In genomic region chr1:76121850-76122249, GRCh38 we compare ENCODE assay signal across 17 cellular contexts. TPM values are rescaled to one million over a fixed set of nuclear protein-coding genes. Genes with fewer than 3 reads are reported as not detected.
"Had no signal": no experiment of that assay in that cellular context is flagged by ENCODE, and none has a peak within 500 bp of the region (broad histone marks: within the 10 kb centered on the region; RNA-seq: fewer than 3 reads in every experiment).

No MANE protein-coding gene starts in this region.

- H3K27ac ChIP-seq: foreskin keratinocyte had no signal

- H3K4me1 Mint-ChIP-seq: activated naive CD4-positive, alpha-beta T cell treated with anti-CD3 and anti-CD28 coated beads, Interleukin-2, amount 50 U/mL, for 24 hours; naive thymus-derived CD4-positive, alpha-beta T cell had no signal

- H3K27ac Mint-ChIP-seq: activated naive CD4-positive, alpha-beta T cell treated with anti-CD3 and anti-CD28 coated beads, Interleukin-2, amount 50 U/mL, for 24 hours; brain; dendritic cell treated with granulocyte-macrophage colony-stimulating factor and Interleukin-4, amounts not matched to agents 40 ng/mL and 50 ng/mL, for 4 days; naive thymus-derived CD4-positive, alpha-beta T cell had no signal

- H3K27me3 ChIP-seq: foreskin keratinocyte had no signal

- H3K9me3 Mint-ChIP-seq: activated naive CD4-positive, alpha-beta T cell treated with anti-CD3 and anti-CD28 coated beads, Interleukin-2, amount 50 U/mL, for 24 hours; brain; dendritic cell treated with granulocyte-macrophage colony-stimulating factor and Interleukin-4, amounts not matched to agents 40 ng/mL and 50 ng/mL, for 4 days; naive thymus-derived CD4-positive, alpha-beta T cell had no signal

- H3K4me1 ChIP-seq: foreskin keratinocyte had no signal

- H3K36me3 Mint-ChIP-seq: activated naive CD4-positive, alpha-beta T cell treated with anti-CD3 and anti-CD28 coated beads, Interleukin-2, amount 50 U/mL, for 24 hours; brain had no signal

- DNase-seq: activated CD4-positive, CD25-positive, alpha-beta regulatory T cell treated with anti-CD3 and anti-CD28 coated beads, Interleukin-2, amount 50 U/mL, for 72 hours; activated gamma-delta T cell treated with Interleukin-2 at 50 U/mL for 16 hours; activated T-cell treated with anti-CD3 and anti-CD28 coated beads, Interleukin-2, amount 50 U/mL, for 1 hour; anterior cingulate cortex; caudate nucleus; effector CD8-positive, alpha-beta T cell; erythroblast; foreskin keratinocyte; hypothalamus; naive thymus-derived CD4-positive, alpha-beta T cell; stimulated activated CD4-positive, alpha-beta T cell treated with anti-CD3 and anti-CD28 coated beads, Interleukin-4, amount 100 ng/mL, for 24 hours; stimulated activated naive CD8-positive, alpha-beta T cell treated with anti-CD3 and anti-CD28 coated beads, Interleukin-15, Interleukin-2, amounts not matched to agents 100 U/mL and 50 U/mL, for 24 hours had no signal

- ATAC-seq: foreskin keratinocyte; naive thymus-derived CD4-positive, alpha-beta T cell; stimulated activated naive CD8-positive, alpha-beta T cell treated with anti-CD3 and anti-CD28 coated beads, Interleukin-15, Interleukin-2, amounts not matched to agents 100 U/mL and 50 U/mL, for 24 hours had no signal

- H3K27me3 Mint-ChIP-seq: activated naive CD4-positive, alpha-beta T cell treated with anti-CD3 and anti-CD28 coated beads, Interleukin-2, amount 50 U/mL, for 24 hours; dendritic cell treated with granulocyte-macrophage colony-stimulating factor and Interleukin-4, amounts not matched to agents 40 ng/mL and 50 ng/mL, for 4 days; progenitor cell of endocrine pancreas had no signal

- H3K4me3 Mint-ChIP-seq: activated naive CD4-positive, alpha-beta T cell treated with anti-CD3 and anti-CD28 coated beads, Interleukin-2, amount 50 U/mL, for 24 hours; brain; dendritic cell treated with granulocyte-macrophage colony-stimulating factor and Interleukin-4, amounts not matched to agents 40 ng/mL and 50 ng/mL, for 4 days; naive thymus-derived CD4-positive, alpha-beta T cell had no signal

RNA-seq across cellular contexts. Expression of gene ST6GALNAC3, which starts 47.3 kb away (rescaled TPM):
- total RNA-seq: osteoblast had no signal
